ENCODE assay signal across 8 cellular contexts in genomic region chr16:54286330-54287017, GRCh38. TPM values are rescaled to one million over a fixed set of nuclear protein-coding genes. Genes with fewer than 3 reads are reported as not detected.
DNase-seq lines count a peak whose midpoint lies in the region; ATAC-seq lines count a peak whose summit lies in the region.

Gene IRX3, minus strand, starts transcription at chr16:54286787. Its CDS starts 737 bp downstream, at chr16:54286050.

- peak within 1 kb of the TSS; percentile 49 to 80 (median 63) for H3K4me3 Mint-ChIP-seq in T-cell

- POLR2A ChIA-PET in T-cell (lab: Charles Lee) = no interaction called here

- peaks cover 2 to 9% of the 10 kb centered on the region in 2 donors for H3K4me1 ChIP-seq in esophagus (ENCODE audit: control insufficient read depth in 2 of 2, insufficient read depth in 2 of 2, low read length in 1 of 2)
- H3K4me1 ChIP-seq in mucosa of rectum (ENCODE audit: control insufficient read depth in 2 of 2, insufficient read depth in 2 of 2, low read length in 2 of 2) = peaks cover 13 to 19% of the 10 kb centered on the region in 2 donors

- WGBS in esophagus, 2 donors = 1 to 2% methylated on average over 59 to 62 of the region's 62 CpGs

- no peak within 1 kb of the TSS for H3K27ac Mint-ChIP-seq in T-cell

- H3K4me3 ChIP-seq in esophagus (ENCODE audit: low read depth in 1 of 2, low read length in 2 of 2) = peak within 1 kb of the TSS; percentile 78 to 87
- H3K4me3 ChIP-seq in mucosa of rectum (ENCODE audit: low read length in 2 of 2) = peak within 1 kb of the TSS; percentile 62 to 65

- no peak for ATAC-seq in T-cell (replicated peaks in 1 of 4)
- ATAC-seq in GM18867 (IDR thresholded peaks at IDR 0.05; ENCODE audit: unreplicated experiment) = no peak
- no peak for ATAC-seq in HG02852 (IDR thresholded peaks at IDR 0.05; ENCODE audit: unreplicated experiment)

- H3K36me3 ChIP-seq in esophagus (ENCODE audit: control insufficient read depth in 2 of 2, insufficient read depth in 2 of 2, low read length in 1 of 2) = peaks cover 0 to 6% of the 10 kb centered on the region in 2 donors
- H3K36me3 ChIP-seq in mucosa of rectum (ENCODE audit: control insufficient read depth in 2 of 2, insufficient read depth in 2 of 2, low read length in 2 of 2) = no peaks in the 10 kb centered on the region

- H3K9me3 ChIP-seq in esophagus (ENCODE audit: control insufficient read depth in 2 of 2, insufficient read depth in 1 of 2, low read depth in 1 of 2, low read length in 1 of 2) = peaks cover 0 to 3% of the 10 kb centered on the region in 2 donors
- no peaks in the 10 kb centered on the region for H3K9me3 ChIP-seq in mucosa of rectum (ENCODE audit: control insufficient read depth in 2 of 2, low read length in 2 of 2)

- CTCF ChIA-PET in T-cell (lab: Charles Lee) = no interaction called here

- H3K27ac ChIP-seq in esophagus (ENCODE audit: low read depth in 2 of 2, low read length in 1 of 2) (peak within 1 kb of the TSS; percentile 95), mucosa of rectum (ENCODE audit: low read depth in 2 of 2, low read length in 2 of 2) (no peak within 1 kb of the TSS)

- DNase-seq in ELF-1 (ENCODE audit: low read depth, low spot score) = peak; percentile 89
- DNase-seq in NCI-H1092 (lab: John Stamatoyannopoulos, UW) = peak; percentile 86
- no peak for DNase-seq in T-cell
- DNase-seq in cerebellar nuclear complex (lab: John Stamatoyannopoulos, UW) = no peak

- peaks cover 33 to 39% (median 35%) of the 10 kb centered on the region in 3 donors for H3K4me1 Mint-ChIP-seq in T-cell

- peaks cover 0 to 11% of the 10 kb centered on the region in 2 donors for H3K27me3 ChIP-seq in esophagus (ENCODE audit: control insufficient read depth in 1 of 2, insufficient read depth in 2 of 2, low read length in 2 of 2)
- peaks cover 54 to 76% of the 10 kb centered on the region in 2 donors for H3K27me3 ChIP-seq in mucosa of rectum (ENCODE audit: control insufficient read depth in 2 of 2, insufficient read depth in 2 of 2, low read length in 2 of 2)

- no peaks in the 10 kb centered on the region for H3K9me3 Mint-ChIP-seq in T-cell

- H3K36me3 Mint-ChIP-seq in T-cell = no peaks in the 10 kb centered on the region

- peaks cover 38 to 74% of the 10 kb centered on the region in 2 donors for H3K27me3 Mint-ChIP-seq in T-cell

- no peak within 1 kb of the TSS for H3K9ac ChIP-seq in mucosa of rectum (ENCODE audit: low read depth in 1 of 2, low read length in 2 of 2)

RNA-seq across cellular contexts. Expression of gene IRX3, which starts in this region (rescaled TPM):
- under 1 TPM in 2 of 5 donors, not detected in 3; 0.19 to 0.35 TPM for total RNA-seq in T-cell
- 10 to 100 TPM; 12.3 to 20.2 TPM for polyA plus RNA-seq in esophagus

Comparison
In these comparisons a context has a peak if more than half of its experiments do, and no peak if none do; other contexts are left out.
1. DNase-seq: peak in ELF-1 (single experiment) and NCI-H1092 (single experiment); none in T-cell (0 of 34) and cerebellar nuclear complex (0 of 2).
2. H3K27ac ChIP-seq: peak in esophagus (2 of 2); none in mucosa of rectum (0 of 2).